In the genomic region with DNA sequence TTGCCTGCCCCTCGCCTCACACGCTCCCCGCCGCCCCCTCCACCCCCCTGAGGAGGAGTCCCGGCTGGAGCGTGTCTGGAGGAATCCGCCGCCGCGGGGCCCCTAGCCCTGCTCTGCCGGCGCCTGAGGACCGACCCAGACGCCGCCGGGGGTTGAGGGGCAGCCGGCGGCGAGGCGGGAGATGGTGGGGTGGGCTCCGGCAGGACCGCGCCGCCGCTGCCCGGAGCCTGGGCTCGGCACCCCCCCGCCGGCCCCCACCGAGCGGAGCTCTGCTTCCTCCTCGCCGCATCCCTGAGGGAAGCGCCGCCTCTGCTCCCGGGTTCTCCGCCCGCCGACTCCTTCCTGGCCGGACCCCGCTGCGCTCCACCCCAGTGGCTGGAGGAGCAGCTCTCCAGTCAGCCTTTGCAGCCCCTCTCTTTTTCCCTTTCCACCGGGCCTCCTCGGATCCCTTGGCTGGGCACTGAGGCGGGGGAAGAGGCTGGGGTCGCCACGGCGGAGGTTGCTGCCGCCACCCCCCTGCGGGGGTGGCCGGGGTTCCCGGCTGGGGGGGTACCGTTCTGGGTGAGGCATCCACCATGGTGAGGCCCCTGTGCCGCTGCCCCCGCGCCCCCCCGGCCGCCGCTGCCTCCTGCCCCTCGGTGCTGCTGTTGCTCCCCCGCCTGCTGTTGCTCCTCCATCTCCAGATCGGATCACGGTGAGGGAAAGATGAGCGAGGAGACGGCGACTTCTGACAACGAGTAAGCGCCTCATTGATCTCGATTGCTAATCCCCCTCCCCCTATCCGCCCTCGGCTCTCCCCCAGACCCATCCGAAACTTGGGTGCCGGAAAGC, we compare ENCODE assay signal across 8 cellular contexts. TPM values are rescaled to one million over a fixed set of nuclear protein-coding genes. Genes with fewer than 3 reads are reported as not detected.
DNase-seq lines count a peak whose midpoint lies in the region; ATAC-seq and TF ChIP-seq lines count a peak whose summit lies in the region.

A gene (plus strand): TSS at position 356 of the 831 bp plus-strand sequence. CDS start 350 bp downstream, at position 706.

- H3K9me3 ChIP-seq in right cardiac atrium (ENCODE audit: control insufficient read depth, low read length) = no peaks in the 10 kb centered on the region

- DNase-seq in GM13976 (ENCODE audit: low spot score) (peak; percentile 25), RKO (ENCODE audit: low spot score) (peak; percentile 70), right cardiac atrium (peak; percentile 85 to 93 (median 92)), posterior vena cava (ENCODE audit: low spot score) (peak; percentile 91), NCI-H526 treated with DMSO at 0.1 percent for 48 hours (lab: John Stamatoyannopoulos, UW) (no peak)

- 1% methylated on average over 73 of the region's 73 CpGs for WGBS in right cardiac atrium

- in situ Hi-C loops in GM13976 (cut with MboI; ENCODE audit: low sequenced_read_pairs, unreplicated experiment) = no loop called here

- ATAC-seq in HG02981 (IDR thresholded peaks at IDR 0.05; ENCODE audit: unreplicated experiment) (peak; percentile 28), right cardiac atrium (peak; percentile 84)

- intact Hi-C loops in right cardiac atrium (cut with DNase I) (loop anchor here in 3 of 4 donors (5.0 to 10.0 kb wide), 5 partner anchors 92 to 258 kb away; no protein-coding TSS in a partner anchor), posterior vena cava (cut with DNase I) (loop anchor here in 1 of 2 donors (5.0 to 10.0 kb wide), 2 partner anchors 120 to 178 kb away; no protein-coding TSS in a partner anchor)

- no peaks in the 10 kb centered on the region for H3K27me3 ChIP-seq in right cardiac atrium (ENCODE audit: control insufficient read depth, insufficient read depth)

- H3K4me3 ChIP-seq in right cardiac atrium (ENCODE audit: low read length) = peak within 1 kb of the TSS; percentile 86

- TF ChIP-seq CTCF in 22Rv1 (IDR thresholded peaks at IDR 0.05) (no peak), GM13976 (IDR thresholded peaks at IDR 0.05; ENCODE audit: borderline replicate concordance, control extremely low read depth, extremely low read depth, insufficient read depth, missing control alignments) (no peak)

- H3K27ac ChIP-seq in 22Rv1 (peak within 1 kb of the TSS; percentile 92), angular gyrus (ENCODE audit: low read depth, low read length) (peak within 1 kb of the TSS; percentile 92), right cardiac atrium (ENCODE audit: low read length) (peak within 1 kb of the TSS; percentile 97)

- H3K4me1 ChIP-seq in right cardiac atrium (ENCODE audit: control insufficient read depth, insufficient read depth, low read length) = no peaks in the 10 kb centered on the region

RNA-seq across cellular contexts. Expression of the gene that starts here (rescaled TPM):
- total RNA-seq in right cardiac atrium = 10 to 100 TPM in 3 of 4 donors, 1 to 10 TPM in 1; 9.4 to 14.5 (median 11.7) TPM
- polyA plus RNA-seq in right cardiac atrium = 4.1 TPM
- 10 to 100 TPM; 30.8 to 35.1 TPM for total RNA-seq in posterior vena cava
